In genomic region chr2:222734690-222735014, GRCh38 we compare ENCODE assay signal across 1 cellular context.
TF ChIP-seq lines count a peak whose summit lies in the region.

No MANE protein-coding gene starts in this region.

TF ChIP-seq in HepG2, 621 proteins besides CTCF, POLR2A, EP300 and RAD21 (continued from another document):
- no peak for TF ChIP-seq ZNF18 (CRISPR knock-in tag; IDR thresholded peaks at IDR 0.05; ENCODE audit: insufficient replicate concordance)
- no peak for TF ChIP-seq ZBTB26 (CRISPR knock-in tag; IDR thresholded peaks at IDR 0.05; ENCODE audit: borderline replicate concordance)
- no peak for TF ChIP-seq KLF6 (CRISPR knock-in tag; IDR thresholded peaks at IDR 0.05)
- no peak for TF ChIP-seq ZNF296 (CRISPR knock-in tag; conservative IDR thresholded peaks at IDR 0.05)
- no peak for TF ChIP-seq SRF (IDR thresholded peaks at IDR 0.05; ENCODE audit: low read depth, low read length)
- no peak for TF ChIP-seq NFE2 (CRISPR knock-in tag; IDR thresholded peaks at IDR 0.05)
- TF ChIP-seq ZNF761 (CRISPR knock-in tag; conservative IDR thresholded peaks at IDR 0.05), result no peak
- TF ChIP-seq ZNF772 (CRISPR knock-in tag; IDR thresholded peaks at IDR 0.05), result 0 out of 2 replicates have a peak, but pooled peaks have one; percentile 34
- no peak for TF ChIP-seq ZNF350 (CRISPR knock-in tag; IDR thresholded peaks at IDR 0.05; ENCODE audit: borderline replicate concordance, low read depth)
- no peak for TF ChIP-seq MEIS1 (CRISPR knock-in tag; IDR thresholded peaks at IDR 0.05; ENCODE audit: borderline replicate concordance)
